1 cellular context compared by ENCODE assay signal in the genomic region with DNA sequence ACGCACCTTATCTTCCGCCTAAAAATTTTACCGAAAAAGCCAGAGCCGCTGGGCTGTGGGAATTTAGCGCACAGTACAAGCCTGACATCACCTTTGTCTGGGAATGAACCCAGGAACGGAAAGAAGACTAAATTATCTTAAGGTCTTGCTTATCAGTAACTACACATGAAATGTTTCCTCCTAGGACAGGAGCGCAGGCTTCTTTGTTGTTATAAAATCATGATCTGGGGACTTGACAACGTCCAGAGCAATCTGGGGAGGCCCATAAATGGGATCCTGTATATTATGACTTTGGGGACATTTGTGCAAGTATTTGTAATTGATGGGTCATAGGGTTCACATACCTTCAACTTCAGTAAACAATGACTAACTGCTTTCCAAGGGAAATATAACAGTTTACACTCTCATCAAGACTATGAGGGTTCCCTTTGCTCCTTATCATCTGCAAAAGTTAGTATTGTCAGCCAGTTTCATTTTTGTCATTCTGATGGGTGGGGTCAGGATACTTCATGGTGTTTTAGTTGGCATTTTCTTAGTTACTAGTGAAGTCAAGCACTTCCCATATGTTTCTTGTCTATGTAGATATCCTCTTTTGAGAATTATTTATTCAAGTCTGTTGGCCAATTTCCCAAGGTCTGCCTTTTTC.
TF ChIP-seq lines count a peak whose summit lies in the region.

No MANE protein-coding gene starts in this region.

TF ChIP-seq in HepG2, 621 proteins besides CTCF, POLR2A, EP300 and RAD21 (continued from another document and continues in another):
- TF ChIP-seq, protein P1, sequence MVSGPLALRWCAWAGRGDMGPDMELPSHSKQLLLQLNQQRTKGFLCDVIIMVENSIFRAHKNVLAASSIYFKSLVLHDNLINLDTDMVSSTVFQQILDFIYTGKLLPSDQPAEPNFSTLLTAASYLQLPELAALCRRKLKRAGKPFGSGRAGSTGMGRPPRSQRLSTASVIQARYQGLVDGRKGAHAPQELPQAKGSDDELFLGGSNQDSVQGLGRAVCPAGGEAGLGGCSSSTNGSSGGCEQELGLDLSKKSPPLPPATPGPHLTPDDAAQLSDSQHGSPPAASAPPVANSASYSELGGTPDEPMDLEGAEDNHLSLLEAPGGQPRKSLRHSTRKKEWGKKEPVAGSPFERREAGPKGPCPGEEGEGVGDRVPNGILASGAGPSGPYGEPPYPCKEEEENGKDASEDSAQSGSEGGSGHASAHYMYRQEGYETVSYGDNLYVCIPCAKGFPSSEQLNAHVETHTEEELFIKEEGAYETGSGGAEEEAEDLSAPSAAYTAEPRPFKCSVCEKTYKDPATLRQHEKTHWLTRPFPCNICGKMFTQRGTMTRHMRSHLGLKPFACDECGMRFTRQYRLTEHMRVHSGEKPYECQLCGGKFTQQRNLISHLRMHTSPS (CRISPR knock-in tag; IDR thresholded peaks at IDR 0.05; ENCODE audit: low read depth) = no peak
- TF ChIP-seq, protein P2, sequence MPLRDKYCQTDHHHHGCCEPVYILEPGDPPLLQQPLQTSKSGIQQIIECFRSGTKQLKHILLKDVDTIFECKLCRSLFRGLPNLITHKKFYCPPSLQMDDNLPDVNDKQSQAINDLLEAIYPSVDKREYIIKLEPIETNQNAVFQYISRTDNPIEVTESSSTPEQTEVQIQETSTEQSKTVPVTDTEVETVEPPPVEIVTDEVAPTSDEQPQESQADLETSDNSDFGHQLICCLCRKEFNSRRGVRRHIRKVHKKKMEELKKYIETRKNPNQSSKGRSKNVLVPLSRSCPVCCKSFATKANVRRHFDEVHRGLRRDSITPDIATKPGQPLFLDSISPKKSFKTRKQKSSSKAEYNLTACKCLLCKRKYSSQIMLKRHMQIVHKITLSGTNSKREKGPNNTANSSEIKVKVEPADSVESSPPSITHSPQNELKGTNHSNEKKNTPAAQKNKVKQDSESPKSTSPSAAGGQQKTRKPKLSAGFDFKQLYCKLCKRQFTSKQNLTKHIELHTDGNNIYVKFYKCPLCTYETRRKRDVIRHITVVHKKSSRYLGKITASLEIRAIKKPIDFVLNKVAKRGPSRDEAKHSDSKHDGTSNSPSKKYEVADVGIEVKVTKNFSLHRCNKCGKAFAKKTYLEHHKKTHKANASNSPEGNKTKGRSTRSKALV (CRISPR knock-in tag; IDR thresholded peaks at IDR 0.05) = no peak
- TF ChIP-seq WIZ (CRISPR knock-in tag; IDR thresholded peaks at IDR 0.05) = no peak
- TF ChIP-seq ZNF777 (CRISPR knock-in tag; IDR thresholded peaks at IDR 0.05) = 0 out of 2 replicates have a peak, but pooled peaks have one; percentile 33
- TF ChIP-seq U2AF1 (optimal IDR thresholded peaks at IDR 0.05; ENCODE audit: low read depth, low read length) = no peak
- no peak for TF ChIP-seq ZNF552 (CRISPR knock-in tag; IDR thresholded peaks at IDR 0.05; ENCODE audit: borderline replicate concordance)
- peak; percentile 2; the same call in 1 of the 2 replicates for TF ChIP-seq THAP11 (CRISPR knock-in tag; IDR thresholded peaks at IDR 0.05)
- TF ChIP-seq, protein P3, sequence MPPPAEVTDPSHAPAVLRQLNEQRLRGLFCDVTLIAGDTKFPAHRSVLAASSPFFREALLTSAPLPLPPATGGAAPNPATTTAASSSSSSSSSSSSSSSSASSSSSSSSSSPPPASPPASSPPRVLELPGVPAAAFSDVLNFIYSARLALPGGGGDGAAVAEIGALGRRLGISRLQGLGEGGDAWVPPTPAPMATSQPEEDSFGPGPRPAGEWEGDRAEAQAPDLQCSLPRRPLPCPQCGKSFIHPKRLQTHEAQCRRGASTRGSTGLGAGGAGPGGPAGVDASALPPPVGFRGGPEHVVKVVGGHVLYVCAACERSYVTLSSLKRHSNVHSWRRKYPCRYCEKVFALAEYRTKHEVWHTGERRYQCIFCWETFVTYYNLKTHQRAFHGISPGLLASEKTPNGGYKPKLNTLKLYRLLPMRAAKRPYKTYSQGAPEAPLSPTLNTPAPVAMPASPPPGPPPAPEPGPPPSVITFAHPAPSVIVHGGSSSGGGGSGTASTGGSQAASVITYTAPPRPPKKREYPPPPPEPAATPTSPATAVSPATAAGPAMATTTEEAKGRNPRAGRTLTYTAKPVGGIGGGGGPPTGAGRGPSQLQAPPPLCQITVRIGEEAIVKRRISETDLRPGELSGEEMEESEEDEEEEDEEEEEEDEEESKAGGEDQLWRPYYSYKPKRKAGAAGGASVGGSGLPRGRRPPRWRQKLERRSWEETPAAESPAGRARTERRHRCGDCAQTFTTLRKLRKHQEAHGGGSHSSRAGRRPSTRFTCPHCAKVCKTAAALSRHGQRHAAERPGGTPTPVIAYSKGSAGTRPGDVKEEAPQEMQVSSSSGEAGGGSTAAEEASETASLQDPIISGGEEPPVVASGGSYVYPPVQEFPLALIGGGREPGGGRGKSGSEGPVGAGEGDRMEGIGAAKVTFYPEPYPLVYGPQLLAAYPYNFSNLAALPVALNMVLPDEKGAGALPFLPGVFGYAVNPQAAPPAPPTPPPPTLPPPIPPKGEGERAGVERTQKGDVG (CRISPR knock-in tag; IDR thresholded peaks at IDR 0.05; ENCODE audit: borderline replicate concordance) = no peak
- TF ChIP-seq MED13 (CRISPR knock-in tag; IDR thresholded peaks at IDR 0.05) = no peak
- TF ChIP-seq, protein P4, sequence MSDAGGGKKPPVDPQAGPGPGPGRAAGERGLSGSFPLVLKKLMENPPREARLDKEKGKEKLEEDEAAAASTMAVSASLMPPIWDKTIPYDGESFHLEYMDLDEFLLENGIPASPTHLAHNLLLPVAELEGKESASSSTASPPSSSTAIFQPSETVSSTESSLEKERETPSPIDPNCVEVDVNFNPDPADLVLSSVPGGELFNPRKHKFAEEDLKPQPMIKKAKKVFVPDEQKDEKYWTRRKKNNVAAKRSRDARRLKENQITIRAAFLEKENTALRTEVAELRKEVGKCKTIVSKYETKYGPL (CRISPR knock-in tag; IDR thresholded peaks at IDR 0.05) = 0 out of 2 replicates have a peak, but pooled peaks have one; percentile 36
- TF ChIP-seq YEATS2 (CRISPR knock-in tag; IDR thresholded peaks at IDR 0.05; ENCODE audit: borderline replicate concordance) = no peak
- no peak for TF ChIP-seq GTF3A (CRISPR knock-in tag; conservative IDR thresholded peaks at IDR 0.05)
- no peak for TF ChIP-seq ZNF766 (CRISPR knock-in tag; IDR thresholded peaks at IDR 0.05; ENCODE audit: borderline replicate concordance)
- TF ChIP-seq, protein P5, sequence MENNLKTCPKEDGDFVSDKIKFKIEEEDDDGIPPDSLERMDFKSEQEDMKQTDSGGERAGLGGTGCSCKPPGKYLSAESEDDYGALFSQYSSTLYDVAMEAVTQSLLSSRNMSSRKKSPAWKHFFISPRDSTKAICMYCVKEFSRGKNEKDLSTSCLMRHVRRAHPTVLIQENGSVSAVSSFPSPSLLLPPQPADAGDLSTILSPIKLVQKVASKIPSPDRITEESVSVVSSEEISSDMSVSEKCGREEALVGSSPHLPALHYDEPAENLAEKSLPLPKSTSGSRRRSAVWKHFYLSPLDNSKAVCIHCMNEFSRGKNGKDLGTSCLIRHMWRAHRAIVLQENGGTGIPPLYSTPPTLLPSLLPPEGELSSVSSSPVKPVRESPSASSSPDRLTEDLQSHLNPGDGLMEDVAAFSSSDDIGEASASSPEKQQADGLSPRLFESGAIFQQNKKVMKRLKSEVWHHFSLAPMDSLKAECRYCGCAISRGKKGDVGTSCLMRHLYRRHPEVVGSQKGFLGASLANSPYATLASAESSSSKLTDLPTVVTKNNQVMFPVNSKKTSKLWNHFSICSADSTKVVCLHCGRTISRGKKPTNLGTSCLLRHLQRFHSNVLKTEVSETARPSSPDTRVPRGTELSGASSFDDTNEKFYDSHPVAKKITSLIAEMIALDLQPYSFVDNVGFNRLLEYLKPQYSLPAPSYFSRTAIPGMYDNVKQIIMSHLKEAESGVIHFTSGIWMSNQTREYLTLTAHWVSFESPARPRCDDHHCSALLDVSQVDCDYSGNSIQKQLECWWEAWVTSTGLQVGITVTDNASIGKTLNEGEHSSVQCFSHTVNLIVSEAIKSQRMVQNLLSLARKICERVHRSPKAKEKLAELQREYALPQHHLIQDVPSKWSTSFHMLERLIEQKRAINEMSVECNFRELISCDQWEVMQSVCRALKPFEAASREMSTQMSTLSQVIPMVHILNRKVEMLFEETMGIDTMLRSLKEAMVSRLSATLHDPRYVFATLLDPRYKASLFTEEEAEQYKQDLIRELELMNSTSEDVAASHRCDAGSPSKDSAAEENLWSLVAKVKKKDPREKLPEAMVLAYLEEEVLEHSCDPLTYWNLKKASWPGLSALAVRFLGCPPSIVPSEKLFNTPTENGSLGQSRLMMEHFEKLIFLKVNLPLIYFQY (CRISPR knock-in tag; IDR thresholded peaks at IDR 0.05; ENCODE audit: borderline replicate concordance) = no peak
- TF ChIP-seq, protein P6, sequence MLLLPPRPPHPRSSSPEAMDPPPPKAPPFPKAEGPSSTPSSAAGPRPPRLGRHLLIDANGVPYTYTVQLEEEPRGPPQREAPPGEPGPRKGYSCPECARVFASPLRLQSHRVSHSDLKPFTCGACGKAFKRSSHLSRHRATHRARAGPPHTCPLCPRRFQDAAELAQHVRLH (CRISPR knock-in tag; IDR thresholded peaks at IDR 0.05; ENCODE audit: borderline replicate concordance, low read depth) = 0 out of 2 replicates have a peak, but pooled peaks have one; percentile 1
- no peak for TF ChIP-seq ZFP36L2 (CRISPR knock-in tag; IDR thresholded peaks at IDR 0.05)
- TF ChIP-seq ZSCAN9 (CRISPR knock-in tag; IDR thresholded peaks at IDR 0.05; ENCODE audit: borderline replicate concordance) = no peak
- no peak for TF ChIP-seq ZNF121 (CRISPR knock-in tag; IDR thresholded peaks at IDR 0.05)
- TF ChIP-seq, protein P7, sequence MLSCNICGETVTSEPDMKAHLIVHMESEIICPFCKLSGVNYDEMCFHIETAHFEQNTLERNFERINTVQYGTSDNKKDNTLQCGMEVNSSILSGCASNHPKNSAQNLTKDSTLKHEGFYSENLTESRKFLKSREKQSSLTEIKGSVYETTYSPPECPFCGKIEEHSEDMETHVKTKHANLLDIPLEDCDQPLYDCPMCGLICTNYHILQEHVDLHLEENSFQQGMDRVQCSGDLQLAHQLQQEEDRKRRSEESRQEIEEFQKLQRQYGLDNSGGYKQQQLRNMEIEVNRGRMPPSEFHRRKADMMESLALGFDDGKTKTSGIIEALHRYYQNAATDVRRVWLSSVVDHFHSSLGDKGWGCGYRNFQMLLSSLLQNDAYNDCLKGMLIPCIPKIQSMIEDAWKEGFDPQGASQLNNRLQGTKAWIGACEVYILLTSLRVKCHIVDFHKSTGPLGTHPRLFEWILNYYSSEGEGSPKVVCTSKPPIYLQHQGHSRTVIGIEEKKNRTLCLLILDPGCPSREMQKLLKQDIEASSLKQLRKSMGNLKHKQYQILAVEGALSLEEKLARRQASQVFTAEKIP (CRISPR knock-in tag; IDR thresholded peaks at IDR 0.05; ENCODE audit: borderline replicate concordance) = no peak
- 0 out of 2 replicates have a peak, but pooled peaks have one; percentile 13 for TF ChIP-seq CREM (IDR thresholded peaks at IDR 0.05)
- TF ChIP-seq CREM (CRISPR knock-in tag; IDR thresholded peaks at IDR 0.05) = no peak
- TF ChIP-seq ZNF558 (CRISPR knock-in tag; IDR thresholded peaks at IDR 0.05; ENCODE audit: borderline replicate concordance) = no peak
- TF ChIP-seq, protein P8, sequence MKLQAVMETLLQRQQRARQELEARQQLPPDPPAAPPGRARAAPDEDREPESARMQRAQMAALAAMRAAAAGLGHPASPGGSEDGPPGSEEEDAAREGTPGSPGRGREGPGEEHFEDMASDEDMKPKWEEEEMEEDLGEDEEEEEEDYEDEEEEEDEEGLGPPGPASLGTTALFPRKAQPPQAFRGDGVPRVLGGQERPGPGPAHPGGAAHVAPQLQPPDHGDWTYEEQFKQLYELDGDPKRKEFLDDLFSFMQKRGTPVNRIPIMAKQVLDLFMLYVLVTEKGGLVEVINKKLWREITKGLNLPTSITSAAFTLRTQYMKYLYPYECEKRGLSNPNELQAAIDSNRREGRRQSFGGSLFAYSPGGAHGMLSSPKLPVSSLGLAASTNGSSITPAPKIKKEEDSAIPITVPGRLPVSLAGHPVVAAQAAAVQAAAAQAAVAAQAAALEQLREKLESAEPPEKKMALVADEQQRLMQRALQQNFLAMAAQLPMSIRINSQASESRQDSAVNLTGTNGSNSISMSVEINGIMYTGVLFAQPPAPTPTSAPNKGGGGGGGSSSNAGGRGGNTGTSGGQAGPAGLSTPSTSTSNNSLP (IDR thresholded peaks at IDR 0.05; ENCODE audit: low read depth, low read length) = peak; percentile 74
- no peak for TF ChIP-seq ZNF749 (CRISPR knock-in tag; IDR thresholded peaks at IDR 0.05; ENCODE audit: borderline replicate concordance)
- TF ChIP-seq MTA3 (CRISPR knock-in tag; IDR thresholded peaks at IDR 0.05) = no peak
- no peak for TF ChIP-seq MAFF (IDR thresholded peaks at IDR 0.05; ENCODE audit: low read depth, low read length)
- TF ChIP-seq DR1 (CRISPR knock-in tag; IDR thresholded peaks at IDR 0.05) = no peak
- no peak for TF ChIP-seq ZNF34 (CRISPR knock-in tag; IDR thresholded peaks at IDR 0.05; ENCODE audit: borderline replicate concordance)
- TF ChIP-seq, protein P9, sequence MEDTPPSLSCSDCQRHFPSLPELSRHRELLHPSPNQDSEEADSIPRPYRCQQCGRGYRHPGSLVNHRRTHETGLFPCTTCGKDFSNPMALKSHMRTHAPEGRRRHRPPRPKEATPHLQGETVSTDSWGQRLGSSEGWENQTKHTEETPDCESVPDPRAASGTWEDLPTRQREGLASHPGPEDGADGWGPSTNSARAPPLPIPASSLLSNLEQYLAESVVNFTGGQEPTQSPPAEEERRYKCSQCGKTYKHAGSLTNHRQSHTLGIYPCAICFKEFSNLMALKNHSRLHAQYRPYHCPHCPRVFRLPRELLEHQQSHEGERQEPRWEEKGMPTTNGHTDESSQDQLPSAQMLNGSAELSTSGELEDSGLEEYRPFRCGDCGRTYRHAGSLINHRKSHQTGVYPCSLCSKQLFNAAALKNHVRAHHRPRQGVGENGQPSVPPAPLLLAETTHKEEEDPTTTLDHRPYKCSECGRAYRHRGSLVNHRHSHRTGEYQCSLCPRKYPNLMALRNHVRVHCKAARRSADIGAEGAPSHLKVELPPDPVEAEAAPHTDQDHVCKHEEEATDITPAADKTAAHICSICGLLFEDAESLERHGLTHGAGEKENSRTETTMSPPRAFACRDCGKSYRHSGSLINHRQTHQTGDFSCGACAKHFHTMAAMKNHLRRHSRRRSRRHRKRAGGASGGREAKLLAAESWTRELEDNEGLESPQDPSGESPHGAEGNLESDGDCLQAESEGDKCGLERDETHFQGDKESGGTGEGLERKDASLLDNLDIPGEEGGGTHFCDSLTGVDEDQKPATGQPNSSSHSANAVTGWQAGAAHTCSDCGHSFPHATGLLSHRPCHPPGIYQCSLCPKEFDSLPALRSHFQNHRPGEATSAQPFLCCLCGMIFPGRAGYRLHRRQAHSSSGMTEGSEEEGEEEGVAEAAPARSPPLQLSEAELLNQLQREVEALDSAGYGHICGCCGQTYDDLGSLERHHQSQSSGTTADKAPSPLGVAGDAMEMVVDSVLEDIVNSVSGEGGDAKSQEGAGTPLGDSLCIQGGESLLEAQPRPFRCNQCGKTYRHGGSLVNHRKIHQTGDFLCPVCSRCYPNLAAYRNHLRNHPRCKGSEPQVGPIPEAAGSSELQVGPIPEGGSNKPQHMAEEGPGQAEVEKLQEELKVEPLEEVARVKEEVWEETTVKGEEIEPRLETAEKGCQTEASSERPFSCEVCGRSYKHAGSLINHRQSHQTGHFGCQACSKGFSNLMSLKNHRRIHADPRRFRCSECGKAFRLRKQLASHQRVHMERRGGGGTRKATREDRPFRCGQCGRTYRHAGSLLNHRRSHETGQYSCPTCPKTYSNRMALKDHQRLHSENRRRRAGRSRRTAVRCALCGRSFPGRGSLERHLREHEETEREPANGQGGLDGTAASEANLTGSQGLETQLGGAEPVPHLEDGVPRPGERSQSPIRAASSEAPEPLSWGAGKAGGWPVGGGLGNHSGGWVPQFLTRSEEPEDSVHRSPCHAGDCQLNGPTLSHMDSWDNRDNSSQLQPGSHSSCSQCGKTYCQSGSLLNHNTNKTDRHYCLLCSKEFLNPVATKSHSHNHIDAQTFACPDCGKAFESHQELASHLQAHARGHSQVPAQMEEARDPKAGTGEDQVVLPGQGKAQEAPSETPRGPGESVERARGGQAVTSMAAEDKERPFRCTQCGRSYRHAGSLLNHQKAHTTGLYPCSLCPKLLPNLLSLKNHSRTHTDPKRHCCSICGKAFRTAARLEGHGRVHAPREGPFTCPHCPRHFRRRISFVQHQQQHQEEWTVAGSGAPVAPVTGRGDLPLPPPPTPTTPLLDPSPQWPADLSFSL (CRISPR knock-in tag; IDR thresholded peaks at IDR 0.05) = no peak
